24 cellular contexts compared by ENCODE assay signal in the genomic region with DNA sequence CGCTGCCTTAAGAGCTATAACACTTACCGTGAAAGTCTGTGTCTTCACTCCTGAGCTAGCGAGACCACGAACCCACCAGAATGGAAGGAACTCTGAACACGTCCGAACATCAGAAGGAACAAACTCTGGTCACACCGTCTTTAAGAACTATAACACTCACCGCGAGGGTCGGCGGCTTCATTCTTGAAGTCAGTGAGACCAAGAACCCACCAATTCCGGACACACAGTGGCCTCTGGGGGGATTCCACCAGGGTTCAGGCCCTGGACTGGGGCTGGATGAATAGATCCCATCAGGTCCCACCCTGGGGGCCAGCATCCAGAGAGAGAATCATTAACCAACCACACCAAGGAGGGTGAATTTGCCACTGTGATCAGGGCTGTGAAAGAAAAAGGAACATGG. TPM values are rescaled to one million over a fixed set of nuclear protein-coding genes. Genes with fewer than 3 reads are reported as not detected.
DNase-seq lines count a peak whose midpoint lies in the region; ATAC-seq and TF ChIP-seq lines count a peak whose summit lies in the region.
"Had no signal": no experiment of that assay in that cellular context is flagged by ENCODE, and none has a peak within 500 bp of the region (broad histone marks: within the 10 kb centered on the region; RNA-seq: fewer than 3 reads in every experiment).

No MANE protein-coding gene starts in this region.

- no peak overlapping the region for H2BK20ac ChIP-seq in IMR-90 (ENCODE audit: low read depth, low read length)

- no peaks in the 10 kb centered on the region for H3K9me3 ChIP-seq in IMR-90 (ENCODE audit: control insufficient read depth, insufficient read depth, low read length)
- H3K9me3 ChIP-seq: heart left ventricle, right atrium auricular region, transverse colon had no signal

- CTCF ChIA-PET in IMR-90 (lab: Yijun Ruan, JAX) = no interaction called here

- WGBS in IMR-90 (ENCODE audit: extremely low coverage in 2 of 2, insufficient read length in 1 of 2), 2 experiments = 100% methylated on average over 2 of the region's 12 CpGs; no CpG with 5 or more reads in 1 of the 2 experiments

- no peak overlapping the region for H2AK5ac ChIP-seq in IMR-90 (ENCODE audit: low read depth, low read length)

- H3K18ac ChIP-seq in IMR-90 (ENCODE audit: low read depth, low read length) = no peak overlapping the region

- no peak overlapping the region for H3K23ac ChIP-seq in IMR-90 (ENCODE audit: low read depth, low read length)

- no peak overlapping the region for H3K4me2 ChIP-seq in IMR-90 (ENCODE audit: low read depth, low read length)

- H3K36me3 Mint-ChIP-seq in T-helper 2 cell treated with Interferon-gamma antibody and Interleukin-4, amounts not matched to agents 5 μg/mL and 100 μg/mL, for 36 hours (ENCODE audit: low read depth) = peaks cover 7% of the 10 kb centered on the region
- H3K36me3 Mint-ChIP-seq in central memory CD8-positive, alpha-beta T cell (ENCODE audit: insufficient read depth) = peaks cover 6% of the 10 kb centered on the region
- no peaks in the 10 kb centered on the region for H3K36me3 Mint-ChIP-seq in osteocyte (ENCODE audit: unreplicated experiment)

- TF ChIP-seq RAD21 in IMR-90 (IDR thresholded peaks at IDR 0.05; ENCODE audit: low read length) = no peak

- H3K4me1 Mint-ChIP-seq in T-helper 2 cell treated with Interferon-gamma antibody and Interleukin-4, amounts not matched to agents 5 μg/mL and 100 μg/mL, for 36 hours (ENCODE audit: low read depth) = peaks cover 34% of the 10 kb centered on the region
- H3K4me1 Mint-ChIP-seq in central memory CD8-positive, alpha-beta T cell = peaks cover 42% of the 10 kb centered on the region
- no peaks in the 10 kb centered on the region for H3K4me1 Mint-ChIP-seq in osteocyte (ENCODE audit: unreplicated experiment)

- no peak overlapping the region for H3K56ac ChIP-seq in IMR-90 (ENCODE audit: extremely low read depth, insufficient read depth, low read length)

- peaks cover 2% of the 10 kb centered on the region; the same call in 1 of the 2 replicates for H3K4me1 ChIP-seq in IMR-90 (ENCODE audit: control insufficient read depth, insufficient read depth, low read length)
- H3K4me1 ChIP-seq: right atrium auricular region had no signal

- no peak overlapping the region for H3K14ac ChIP-seq in IMR-90 (replicated peaks; ENCODE audit: low read depth, low read length)

- no peak overlapping the region for H3K4me3 ChIP-seq in IMR-90 (ENCODE audit: insufficient read depth, low read depth, low read length)
- H3K4me3 ChIP-seq: heart left ventricle, right atrium auricular region, transverse colon had no signal

- H3K27me3 ChIP-seq in IMR-90 (ENCODE audit: control insufficient read depth, insufficient read depth, low read length) = no peaks in the 10 kb centered on the region
- H3K27me3 ChIP-seq: heart left ventricle, right atrium auricular region, transverse colon had no signal

- H2BK120ac ChIP-seq in IMR-90 (ENCODE audit: low read depth, low read length) = no peak overlapping the region

- peak overlapping the region; percentile 3; the same call in 1 of the 2 replicates for H3K27ac ChIP-seq in IMR-90 (ENCODE audit: insufficient read depth, low read length)
- H3K27ac ChIP-seq: right atrium auricular region had no signal

- no peaks in the 10 kb centered on the region for H3K27me3 Mint-ChIP-seq in T-helper 2 cell treated with Interferon-gamma antibody and Interleukin-4, amounts not matched to agents 5 μg/mL and 100 μg/mL, for 36 hours (ENCODE audit: low read depth)
- no peaks in the 10 kb centered on the region for H3K27me3 Mint-ChIP-seq in central memory CD8-positive, alpha-beta T cell
- H3K27me3 Mint-ChIP-seq in osteocyte (ENCODE audit: unreplicated experiment) = no peaks in the 10 kb centered on the region

- in situ Hi-C loops in IMR-90 (cut with MboI; ENCODE audit: low sequenced_read_pairs) = no loop called here

- intact Hi-C loops in IMR-90 (cut with micrococcal nuclease) = no loop called here

- H3K9me1 ChIP-seq in IMR-90 (ENCODE audit: insufficient read depth, low read length) = no peaks in the 10 kb centered on the region

- TF ChIP-seq CTCF in IMR-90 (conservative IDR thresholded peaks at IDR 0.05; ENCODE audit: low read depth, low read length) (no peak), osteocyte (IDR thresholded peaks at IDR 0.05) (no peak)

- dilution Hi-C loops in IMR-90 (cut with HindIII; ENCODE audit: low sequenced_read_pairs, unreplicated experiment) = no loop called here

- H2BK5ac ChIP-seq in IMR-90 (ENCODE audit: low read depth, low read length, poor library complexity, severe bottlenecking) = no peak overlapping the region

- H3K27ac Mint-ChIP-seq in T-helper 2 cell treated with Interferon-gamma antibody and Interleukin-4, amounts not matched to agents 5 μg/mL and 100 μg/mL, for 36 hours = peak overlapping the region; percentile 94
- peak overlapping the region; percentile 73 for H3K27ac Mint-ChIP-seq in central memory CD8-positive, alpha-beta T cell (ENCODE audit: low read depth)
- no peak overlapping the region for H3K27ac Mint-ChIP-seq in osteocyte (ENCODE audit: unreplicated experiment)
- H3K27ac Mint-ChIP-seq: HFFc6 had no signal

- H3K4ac ChIP-seq in IMR-90 (ENCODE audit: low read depth, low read length) = no peak overlapping the region

- no peaks in the 10 kb centered on the region for H3K36me3 ChIP-seq in IMR-90 (ENCODE audit: control insufficient read depth, insufficient read depth, low read length)
- H3K36me3 ChIP-seq: heart left ventricle, right atrium auricular region, transverse colon had no signal

- ATAC-seq in IMR-90 (ENCODE audit: low read depth) = no peak
- no peak for ATAC-seq in central memory CD8-positive, alpha-beta T cell (replicated peaks; ENCODE audit: extremely low read depth, poor library complexity, severe bottlenecking)

- no peak overlapping the region for H4K8ac ChIP-seq in IMR-90 (ENCODE audit: low read depth in 2 of 2, low read length in 2 of 2)

- H3K79me1 ChIP-seq in IMR-90 (ENCODE audit: low read depth in 1 of 2, low read length in 2 of 2) = no peaks in the 10 kb centered on the region

- no peak overlapping the region for H4K91ac ChIP-seq in IMR-90 (ENCODE audit: insufficient read depth, low read depth, low read length)

- no peak overlapping the region for H2BK15ac ChIP-seq in IMR-90 (ENCODE audit: low read depth, low read length)

- no peak overlapping the region for H2AFZ ChIP-seq in IMR-90 (replicated peaks; ENCODE audit: low read length, poor library complexity)

- no TSS peak for BruUV-seq in IMR-90 (replicated peaks; lab: Mats Ljungman, UMichigan)

- H4K20me1 ChIP-seq in IMR-90 (ENCODE audit: insufficient read depth, low read length) = no peaks in the 10 kb centered on the region

- POLR2A ChIA-PET in IMR-90 (lab: Charles Lee; ENCODE audit: unreplicated experiment) = no interaction called here

- H3K9ac ChIP-seq in IMR-90 (ENCODE audit: low read depth, low read length) = no peak overlapping the region

- DNase-seq in T-helper 2 cell treated with Interferon-gamma antibody and Interleukin-4, amounts not matched to agents 5 μg/mL and 100 μg/mL, for 36 hours (ENCODE audit: low spot score) = no peak
- DNase-seq in T-helper 2 cell (no peak), IMR-90 (no peak), osteocyte (ENCODE audit: extremely low spot score, unreplicated experiment) (peak; percentile 73), NCI-H146 (lab: John Stamatoyannopoulos, UW) (no peak), DMS79 (lab: John Stamatoyannopoulos, UW) (no peak), SKM-1 (lab: John Stamatoyannopoulos, UW; ENCODE audit: unreplicated experiment) (no peak)
- DNase-seq in central memory CD8-positive, alpha-beta T cell (ENCODE audit: low spot score in 2 of 2) = no peak
- DNase-seq: 8988T; activated CD4-positive, alpha-beta T cell treated with anti-CD3 and anti-CD28 coated beads, Interleukin-2, amount 50 U/mL, for 4 hours; activated effector memory CD4-positive, alpha-beta T cell treated with anti-CD3 and anti-CD28 coated beads, Interleukin-2, amount 50 U/mL, for 16 hours; Calu3; heart left ventricle; HFFc6; KBM-7; left ventricle myocardium superior; NCI-H2081; NCI-H510A treated with DMSO at 0.1 percent for 48 hours; stimulated activated CD4-positive, alpha-beta T cell treated with anti-CD3 and anti-CD28 coated beads, Interleukin-15, amount 100 ng/mL, for 24 hours; transverse colon had no signal

- peak overlapping the region; percentile 18 for H3K4me3 Mint-ChIP-seq in T-helper 2 cell treated with Interferon-gamma antibody and Interleukin-4, amounts not matched to agents 5 μg/mL and 100 μg/mL, for 36 hours
- H3K4me3 Mint-ChIP-seq in central memory CD8-positive, alpha-beta T cell = no peak overlapping the region
- H3K4me3 Mint-ChIP-seq in osteocyte (ENCODE audit: unreplicated experiment) = no peak overlapping the region
- H3K4me3 Mint-ChIP-seq: HFFc6 had no signal

- no peaks in the 10 kb centered on the region for H3K9me3 Mint-ChIP-seq in T-helper 2 cell treated with Interferon-gamma antibody and Interleukin-4, amounts not matched to agents 5 μg/mL and 100 μg/mL, for 36 hours
- no peaks in the 10 kb centered on the region for H3K9me3 Mint-ChIP-seq in central memory CD8-positive, alpha-beta T cell
- H3K9me3 Mint-ChIP-seq in osteocyte (ENCODE audit: unreplicated experiment) = no peaks in the 10 kb centered on the region
- H3K9me3 Mint-ChIP-seq: HFFc6 had no signal

- no peak overlapping the region for H4K5ac ChIP-seq in IMR-90 (ENCODE audit: low read depth, low read length)

- no peak overlapping the region for H2AK9ac ChIP-seq in IMR-90 (replicated peaks; ENCODE audit: low read depth, low read length, poor library complexity)

- TF ChIP-seq POLR2A in IMR-90 (IDR thresholded peaks at IDR 0.05; ENCODE audit: low read depth, low read length) = no peak

TF ChIP-seq in IMR-90, 13 proteins besides CTCF, POLR2A, EP300 and RAD21 (continues in another document):
- TF ChIP-seq CEBPB (IDR thresholded peaks at IDR 0.05; ENCODE audit: low read depth, low read length) = no peak
- no peak for TF ChIP-seq MAFK (IDR thresholded peaks at IDR 0.05; ENCODE audit: low read depth, low read length)
- no peak for TF ChIP-seq MXI1 (IDR thresholded peaks at IDR 0.05; ENCODE audit: borderline replicate concordance, low read depth, low read length)
- TF ChIP-seq NFE2L2 (IDR thresholded peaks at IDR 0.05; ENCODE audit: low read depth, low read length) = no peak
- no peak for TF ChIP-seq RFX5 (IDR thresholded peaks at IDR 0.05; ENCODE audit: low read depth, low read length)
- TF ChIP-seq CHD1 (IDR thresholded peaks at IDR 0.05; ENCODE audit: low read depth, low read length) = no peak

RNA-seq across cellular contexts. Expression of a gene that starts 55.8 kb away (rescaled TPM):
- total RNA-seq in IMR-90 (2012; rRNA removed) (not detected in 2 replicates), osteocyte (not detected in 2 replicates)
- polyA plus RNA-seq in IMR-90 (2012; rRNA removed) = not detected in 2 replicates
- not detected in 2 replicates for polyA plus RNA-seq in IMR-90 (2012; cell fraction: cytosol; rRNA removed)
- polyA plus RNA-seq in IMR-90 (2012; cell fraction: nucleus; rRNA removed; ENCODE audit: low replicate concordance) = not detected in 2 replicates
- total RNA-seq: astrocyte, fibroblast of lung, heart left ventricle, HFFc6, left ventricle myocardium superior, osteoblast, right atrium auricular region had no signal
- polyA plus RNA-seq: fibroblast of lung, heart left ventricle had no signal
